Comparison of ENCODE assay signal across 10 cellular contexts in the genomic region with DNA sequence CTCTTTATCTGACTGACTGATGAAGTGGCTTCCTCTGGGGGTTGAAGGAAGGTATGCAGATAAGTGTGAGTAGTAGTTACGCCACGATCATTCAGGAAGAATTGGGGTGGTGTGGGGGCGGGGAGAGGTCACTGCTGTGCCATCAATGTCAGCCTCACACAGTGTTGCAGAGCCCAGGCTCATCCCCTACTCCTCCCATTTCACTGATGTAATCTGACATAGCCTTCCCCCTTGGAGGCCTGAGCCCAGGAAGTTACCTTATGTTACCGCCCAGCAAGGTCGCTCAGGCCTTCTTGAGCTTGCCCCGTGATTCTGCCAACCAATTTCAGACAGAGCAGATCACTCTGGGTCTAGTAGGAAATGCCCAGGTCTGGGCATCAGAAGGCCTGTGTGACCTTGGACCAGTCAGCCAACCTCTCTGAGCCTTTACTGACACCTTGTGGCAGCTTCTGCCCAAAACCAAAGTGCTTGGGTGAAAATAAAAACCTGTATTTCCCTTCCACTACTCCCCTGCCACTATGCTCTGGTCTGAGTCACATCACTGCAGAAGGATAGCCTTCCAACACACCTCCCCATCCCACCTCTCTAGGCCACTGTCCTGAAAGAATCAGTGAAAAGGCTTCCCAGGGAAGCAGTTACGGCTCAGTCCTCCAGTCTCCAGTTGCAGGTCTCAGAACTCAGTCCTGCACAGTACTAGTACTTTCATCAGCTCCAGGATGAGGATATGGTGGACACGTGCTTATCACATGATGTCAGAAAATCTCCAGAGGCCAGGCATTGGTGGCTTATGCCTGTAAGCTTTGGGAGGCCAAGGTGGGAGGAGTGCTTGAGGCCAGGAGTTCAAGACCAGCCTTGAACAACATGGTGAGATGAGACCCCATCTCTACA. TPM values are rescaled to one million over a fixed set of nuclear protein-coding genes. Genes with fewer than 3 reads are reported as not detected.
DNase-seq lines count a peak whose midpoint lies in the region; TF ChIP-seq lines count a peak whose summit lies in the region.
"Had no signal": no experiment of that assay in that cellular context is flagged by ENCODE, and none has a peak within 500 bp of the region (broad histone marks: within the 10 kb centered on the region; RNA-seq: fewer than 3 reads in every experiment).

No MANE protein-coding gene starts in this region.

- no peak overlapping the region for H3K18ac ChIP-seq in mesenchymal stem cell (ENCODE audit: low read depth in 1 of 2, low read length in 2 of 2)

- no peak for TF ChIP-seq POLR2A in stomach (IDR thresholded peaks at IDR 0.05)

- H3K27ac ChIP-seq in Karpas-422 (ENCODE audit: low read length) (no peak overlapping the region), mesenchymal stem cell (ENCODE audit: low read length, poor library complexity, severe bottlenecking) (no peak overlapping the region), stomach (no peak overlapping the region)
- H3K27ac ChIP-seq: gastroesophageal sphincter, uterus had no signal

- H3K9ac ChIP-seq in Karpas-422 (ENCODE audit: low read length) = no peak overlapping the region
- H3K9ac ChIP-seq in mesenchymal stem cell (ENCODE audit: low read length) = no peak overlapping the region

- no peaks in the 10 kb centered on the region for H3K9me2 ChIP-seq in Karpas-422 (replicated peaks; ENCODE audit: insufficient read depth, low read length)

- H3K9me3 ChIP-seq in Karpas-422 (ENCODE audit: low read length) (no peaks in the 10 kb centered on the region), mesenchymal stem cell (ENCODE audit: control insufficient read depth, low read length) (no peaks in the 10 kb centered on the region), stomach (no peaks in the 10 kb centered on the region)
- H3K9me3 ChIP-seq: gastroesophageal sphincter, uterus had no signal

- H3K23ac ChIP-seq in mesenchymal stem cell (ENCODE audit: low read length in 2 of 2) = no peak overlapping the region

- no peak overlapping the region for H3K14ac ChIP-seq in mesenchymal stem cell (ENCODE audit: low read length in 2 of 2)

- no peak for TF ChIP-seq EP300 in stomach (IDR thresholded peaks at IDR 0.05)

- H3K27me3 ChIP-seq in Karpas-422 (ENCODE audit: low read length) (no peaks in the 10 kb centered on the region), mesenchymal stem cell (ENCODE audit: control insufficient read depth in 1 of 2, insufficient read depth in 1 of 2, low read length in 2 of 2) (peaks cover 18 to 21% of the 10 kb centered on the region in 2 experiments), stomach (no peaks in the 10 kb centered on the region)
- H3K27me3 ChIP-seq: gastroesophageal sphincter, uterus had no signal

- no peak overlapping the region for H2AK5ac ChIP-seq in mesenchymal stem cell (ENCODE audit: low read length, severe bottlenecking)

- H2AFZ ChIP-seq in Karpas-422 (ENCODE audit: low read length) (no peak overlapping the region), mesenchymal stem cell (ENCODE audit: low read depth, low read length) (no peak overlapping the region)

- H2BK12ac ChIP-seq in mesenchymal stem cell (ENCODE audit: low read length in 2 of 2) = no peak overlapping the region

- TF ChIP-seq CTCF in astrocyte of the spinal cord (IDR thresholded peaks at IDR 0.05; ENCODE audit: low read depth, low read length) (peak; percentile 28), stomach (IDR thresholded peaks at IDR 0.05) (no peak)

- no peaks in the 10 kb centered on the region for H3K79me2 ChIP-seq in Karpas-422 (ENCODE audit: low read length)

- no peak overlapping the region for H2BK15ac ChIP-seq in mesenchymal stem cell (ENCODE audit: low read depth, poor library complexity, severe bottlenecking)

- no peak overlapping the region for H3K4me2 ChIP-seq in Karpas-422 (ENCODE audit: low read depth, low read length, poor library complexity, severe bottlenecking)
- H3K4me2 ChIP-seq in mesenchymal stem cell (ENCODE audit: low read length, poor library complexity, severe bottlenecking) = no peak overlapping the region

- H3K36me3 ChIP-seq in Karpas-422 (ENCODE audit: insufficient read depth, low read length) (no peaks in the 10 kb centered on the region), mesenchymal stem cell (ENCODE audit: control insufficient read depth in 1 of 2, insufficient read depth in 2 of 2, low read depth in 1 of 2, low read length in 2 of 2) (no peaks in the 10 kb centered on the region), stomach (no peaks in the 10 kb centered on the region)
- H3K36me3 ChIP-seq: gastroesophageal sphincter, uterus had no signal

- H4K8ac ChIP-seq in mesenchymal stem cell (ENCODE audit: low read length) = no peak overlapping the region

- no peaks in the 10 kb centered on the region for H3K79me1 ChIP-seq in mesenchymal stem cell (replicated peaks; ENCODE audit: low read length, poor library complexity, severe bottlenecking)

- no peak overlapping the region for H2BK5ac ChIP-seq in mesenchymal stem cell (ENCODE audit: low read depth, low read length, poor library complexity, severe bottlenecking)

- DNase-seq in EL (peak; percentile 31), Karpas-422 (peak; percentile 56), astrocyte of the spinal cord (ENCODE audit: low read depth, low spot score) (no peak), mesenchymal stem cell (peak; percentile 26), DMS79 (lab: John Stamatoyannopoulos, UW) (no peak), stomach (no peak), NK-92 (lab: John Stamatoyannopoulos, UW; ENCODE audit: unreplicated experiment) (no peak)
- DNase-seq: NCI-H1048, uterus had no signal

- intact Hi-C loops in stomach (cut with DNase I; ENCODE audit: low total_unique reads) = no loop called here

- H4K20me1 ChIP-seq in Karpas-422 (ENCODE audit: insufficient read depth, low read depth, low read length) = no peaks in the 10 kb centered on the region

- 58% methylated on average over 7 of the region's 8 CpGs for WGBS in mesenchymal stem cell
- WGBS in stomach, 5 donors = 66 to 79% (median 74%) methylated on average over 8 of the region's 8 CpGs

- no peak overlapping the region for H2BK120ac ChIP-seq in mesenchymal stem cell (ENCODE audit: low read depth, low read length)

- in situ Hi-C loops in astrocyte of the spinal cord (cut with HindIII; ENCODE audit: low sequenced_read_pairs) = no loop called here

- H3K4me1 ChIP-seq in Karpas-422 (ENCODE audit: low read length) (no peaks in the 10 kb centered on the region), mesenchymal stem cell (ENCODE audit: control insufficient read depth, insufficient read depth, low read depth, low read length) (peaks cover 11% of the 10 kb centered on the region), stomach (peaks cover 0 to 12% (median 7%) of the 10 kb centered on the region in 4 donors)
- H3K4me1 ChIP-seq: uterus had no signal

- H3K4ac ChIP-seq in mesenchymal stem cell (ENCODE audit: low read depth in 1 of 2, low read length in 2 of 2) = peak overlapping the region in 1 of 2 experiments; percentile 2

- H4K91ac ChIP-seq in mesenchymal stem cell (ENCODE audit: low read length) = no peak overlapping the region

- H3K4me3 ChIP-seq in Karpas-422 (ENCODE audit: low read length) = no peak overlapping the region
- H3K4me3 ChIP-seq in astrocyte of the spinal cord (ENCODE audit: low read depth, low read length) = no peak overlapping the region
- H3K4me3 ChIP-seq in mesenchymal stem cell (ENCODE audit: insufficient read depth in 1 of 2, low read depth in 1 of 2, low read length in 2 of 2) = no peak overlapping the region
- H3K4me3 ChIP-seq in stomach = no peak overlapping the region
- H3K4me3 ChIP-seq: gastroesophageal sphincter, uterus had no signal

RNA-seq across cellular contexts. Expression of a gene that starts 28.1 kb away (rescaled TPM):
- total RNA-seq in Karpas-422 (2014; rRNA removed; shearing (Covaris generic); ENCODE audit: low replicate concordance) = not detected in 2 replicates
- 0.64 TPM for polyA plus RNA-seq in mesenchymal stem cell (2013, experiment 1 of 2)
- polyA plus RNA-seq in mesenchymal stem cell (2013, experiment 2 of 2) = 0.78 TPM
- total RNA-seq in stomach = 10 to 100 TPM in 2 of 5 donors, 1 to 10 TPM in 2, under 1 TPM in 1; 0.14 to 39.7 (median 9.3) TPM
- polyA plus RNA-seq in stomach = 10 to 100 TPM in 1 of 3 donors, 1 to 10 TPM in 2; 2.0 to 11.3 (median 5.6) TPM

Comparison
In these comparisons a context has a peak if more than half of its experiments do, and no peak if none do; other contexts are left out.
1. DNase-seq: peak in EL (single experiment), Karpas-422 (single experiment) and mesenchymal stem cell (single experiment); none in astrocyte of the spinal cord (single experiment), DMS79 (single experiment), stomach (single experiment) and NK-92 (single experiment).